ENCODE assay signal across 8 cellular contexts in genomic region chr1:94095112-94095637, GRCh38. TPM values are rescaled to one million over a fixed set of nuclear protein-coding genes. Genes with fewer than 3 reads are reported as not detected.
A peak's percentile ranks its signal among the peaks of the same experiment; 100 is the strongest.
DNase-seq lines count a peak whose midpoint lies in the region; ATAC-seq, FAIRE-seq and TF ChIP-seq lines count a peak whose summit lies in the region.

No MANE protein-coding gene starts in this region.

- no peaks in the 10 kb centered on the region for H3K9me3 ChIP-seq in H1 (ENCODE audit: insufficient read depth in 2 of 2, low read depth in 1 of 2, low read length in 1 of 2)

- ATAC-seq in HG03025 (IDR thresholded peaks at IDR 0.05; ENCODE audit: low FRiP score, unreplicated experiment) = no peak

- H3K27ac ChIP-seq in H1 (ENCODE audit: low read depth, low read length) = no peak overlapping the region

- H3K56ac ChIP-seq in H1 (replicated peaks; ENCODE audit: insufficient read length, low read depth, low read length) = no peak overlapping the region

- no peak for TF ChIP-seq CTCF in H1 (IDR thresholded peaks at IDR 0.05; ENCODE audit: control extremely low read depth in 1 of 3, insufficient read depth in 1 of 3, low read depth in 1 of 3, low read length in 3 of 3)

- H2BK20ac ChIP-seq in H1 (ENCODE audit: low read length) = 0 out of 2 replicates have a peak overlapping the region, but pooled peaks have one; percentile 83

- H3K27me3 ChIP-seq in H1 (replicated peaks in 1 of 4; ENCODE audit: control insufficient read depth in 3 of 4, extremely low read depth in 1 of 4, insufficient read depth in 3 of 4, low read length in 3 of 4) = no peaks in the 10 kb centered on the region; a peak in 1 of 7 replicates

- DNase-seq in LHCN-M2 (ENCODE audit: low read depth) (peak; percentile 73), H1 (ENCODE audit: low read depth in 1 of 2, low spot score in 2 of 2) (no peak), lung microvascular endothelial cell (ENCODE audit: low read depth in 2 of 2) (peak; percentile 77 to 96), superior temporal gyrus (ENCODE audit: extremely low spot score) (peak; percentile 48), NCI-H2196 treated with DMSO at 0.1 percent for 48 hours (lab: John Stamatoyannopoulos, UW; ENCODE audit: unreplicated experiment) (no peak), GF-D8 (lab: John Stamatoyannopoulos, UW) (no peak), SW480 (ENCODE audit: low spot score) (no peak)

- H2BK120ac ChIP-seq in H1 (replicated peaks; ENCODE audit: low read depth, low read length) = no peak overlapping the region

- peaks cover 0 to 8% (median 6%) of the 10 kb centered on the region in 4 experiments; a peak in 4 of 7 replicates for H3K4me1 ChIP-seq in H1 (replicated peaks in 1 of 4; ENCODE audit: control insufficient read depth in 3 of 4, insufficient read depth in 4 of 4, low read length in 3 of 4)

- TF ChIP-seq POLR2A in H1 (IDR thresholded peaks at IDR 0.05; ENCODE audit: control extremely low read depth in 1 of 2, low read depth in 2 of 2, low read length in 2 of 2) = no peak

- H3K4me3 ChIP-seq in H1 (ENCODE audit: extremely low read depth in 1 of 4, insufficient read depth in 2 of 4, low read depth in 3 of 4, low read length in 4 of 4) = no peak overlapping the region

- no peak overlapping the region for H3K23ac ChIP-seq in H1 (ENCODE audit: insufficient read length)

- no peaks in the 10 kb centered on the region for H3K79me1 ChIP-seq in H1 (ENCODE audit: low read depth, low read length)

- TF ChIP-seq EP300 in H1 (IDR thresholded peaks at IDR 0.05; ENCODE audit: borderline replicate concordance in 1 of 2, low read depth in 2 of 2, low read length in 2 of 2) = no peak

- H3K14ac ChIP-seq in H1 (ENCODE audit: insufficient read length) = no peak overlapping the region

- no peak for FAIRE-seq in H1 (lab: Jason Lieb, UNC)

- 91 to 100% methylated on average over 4 to 21 of the region's 21 CpGs for WGBS in H1 (ENCODE audit: extremely low coverage in 1 of 2, insufficient coverage in 1 of 2, insufficient read length in 1 of 2, insufficient replicate concordance in 2 of 2, low coverage in 1 of 2, low lambda C conversion rate in 2 of 2, missing lambda C conversion rate in 1 of 2), 2 experiments

- CTCF ChIA-PET in H1 (lab: Charles Lee; ENCODE audit: partially characterized antibody) = interaction anchor here (0.9 to 1.9 kb wide), 6 partner anchors 17 to 241 kb away, joined by 3 to 6 read pairs (median 4); no protein-coding TSS in a partner anchor

- H3K9ac ChIP-seq in H1 (replicated peaks in 1 of 4; ENCODE audit: extremely low read depth in 1 of 4, low read depth in 3 of 4, low read length in 3 of 4) = no peak overlapping the region

- no peaks in the 10 kb centered on the region for H3K79me2 ChIP-seq in H1 (ENCODE audit: control insufficient read depth in 1 of 2, insufficient read depth in 2 of 2, low read length in 2 of 2)

- no peak overlapping the region for H3K4ac ChIP-seq in H1 (replicated peaks; ENCODE audit: insufficient read length, low read depth, low read length)

- no peaks in the 10 kb centered on the region for H3K23me2 ChIP-seq in H1 (ENCODE audit: low read depth, low read length)

- H4K8ac ChIP-seq in H1 (ENCODE audit: extremely low read depth, insufficient read depth, low read length) = no peak overlapping the region

- H3K36me3 ChIP-seq in H1 (ENCODE audit: control insufficient read depth in 2 of 4, insufficient read depth in 4 of 4, low read length in 3 of 4) = no peaks in the 10 kb centered on the region

- H3K18ac ChIP-seq in H1 (ENCODE audit: extremely low read depth, low read length) = no peak overlapping the region

- no peak overlapping the region for H3K4me2 ChIP-seq in H1 (ENCODE audit: insufficient read depth in 1 of 2, low read depth in 2 of 2, low read length in 2 of 2)

- peak overlapping the region; percentile 89 for H4K91ac ChIP-seq in H1 (replicated peaks; ENCODE audit: insufficient read length, low read length)

- no peaks in the 10 kb centered on the region for H4K20me1 ChIP-seq in H1 (replicated peaks in 1 of 2; ENCODE audit: control insufficient read depth in 1 of 2, insufficient read depth in 2 of 2, low read length in 2 of 2)

- no peak overlapping the region; the same call in 1 of the 2 replicates for H2BK15ac ChIP-seq in H1 (ENCODE audit: low read length)

- no peak overlapping the region for H2AK5ac ChIP-seq in H1 (ENCODE audit: low read depth, low read length)

- peak overlapping the region; percentile 64 for H2BK12ac ChIP-seq in H1 (ENCODE audit: low read depth, low read length)

- no peak overlapping the region for H2AFZ ChIP-seq in H1 (ENCODE audit: low read length)

- H2BK5ac ChIP-seq in H1 (ENCODE audit: low read depth, low read length) = 0 out of 2 replicates have a peak overlapping the region, but pooled peaks have one; percentile 10

- POLR2A ChIA-PET in H1 (lab: Charles Lee; ENCODE audit: partially characterized antibody) = interaction anchor here (0.9 to 1.1 kb wide), 2 partner anchors 8 to 18 kb away, joined by 3 to 6 read pairs; no protein-coding TSS in a partner anchor

- H4K5ac ChIP-seq in H1 (ENCODE audit: insufficient read length, low read depth, low read length) = no peak overlapping the region

- TF ChIP-seq RAD21 in H1 (IDR thresholded peaks at IDR 0.05 in 1 of 2, conservative IDR thresholded peaks at IDR 0.05 in 1 of 2; ENCODE audit: low read depth in 2 of 2, low read length in 2 of 2) = no peak

TF ChIP-seq in H1, 55 proteins besides CTCF, POLR2A, EP300 and RAD21:
- TF ChIP-seq KDM5A (IDR thresholded peaks at IDR 0.05; ENCODE audit: low read length) (no peak), SP2 (IDR thresholded peaks at IDR 0.05; ENCODE audit: low read length) (no peak), TEAD4 (IDR thresholded peaks at IDR 0.05; ENCODE audit: low read depth, low read length) (no peak), USF2 (IDR thresholded peaks at IDR 0.05; ENCODE audit: low read length) (no peak), TAF1 (IDR thresholded peaks at IDR 0.05; ENCODE audit: low read depth, low read length) (no peak), EZH2 (IDR thresholded peaks at IDR 0.05; ENCODE audit: low read depth, low read length, severe bottlenecking) (no peak), NRF1 (IDR thresholded peaks at IDR 0.05; ENCODE audit: low read depth, low read length) (no peak), CBX5 (IDR thresholded peaks at IDR 0.05; ENCODE audit: low read depth, low read length) (no peak), RFX5 (IDR thresholded peaks at IDR 0.05; ENCODE audit: borderline replicate concordance, low read depth, low read length) (no peak), TCF12 (IDR thresholded peaks at IDR 0.05; ENCODE audit: low read depth, low read length) (no peak), JUND (IDR thresholded peaks at IDR 0.05; ENCODE audit: low read length) (no peak), KDM1A (IDR thresholded peaks at IDR 0.05; ENCODE audit: borderline replicate concordance, low read length) (no peak)

RNA-seq across cellular contexts. Expression of gene ABCA4, which starts 25.8 kb away (rescaled TPM):
- under 0.01 and 0.06 TPM in 2 replicates for total RNA-seq in LHCN-M2 (2014; rRNA removed)
- 0.06 TPM for polyA plus RNA-seq in LHCN-M2 (2012)
- total RNA-seq in H1 (2021; fragmentation: NEBNext Ultra II Directional; extraction: Animal tissue kit (Norgen Biotek cat#: 25700)) = not detected in 2 replicates
- polyA plus RNA-seq in H1 (2011; rRNA removed) = 0.06 TPM in 2 replicates
- polyA plus RNA-seq in H1 (2011; cell fraction: cytosol; rRNA removed) = 0.06 TPM
- polyA plus RNA-seq in H1 (2011; cell fraction: nucleus; rRNA removed) = 0.50 TPM
- polyA plus RNA-seq in H1 (2012, experiment 1 of 2) = 0.12 to 0.62 TPM (median 0.24 TPM) in 4 replicates
- not detected for polyA plus RNA-seq in H1 (2012, experiment 2 of 2)
- polyA plus RNA-seq in H1 (2013, experiment 1 of 2) = 0.06 TPM
- 0.07 TPM for polyA plus RNA-seq in H1 (2013, experiment 2 of 2)
- polyA minus RNA-seq in H1 (2011; rRNA and poly(A)+ RNA removed) = 0.02 and 0.03 TPM in 2 replicates
- polyA minus RNA-seq in H1 (2011; cell fraction: cytosol; rRNA and poly(A)+ RNA removed) = not detected
- polyA minus RNA-seq in H1 (2011; cell fraction: nucleus; rRNA and poly(A)+ RNA removed) = not detected
- total RNA-seq in lung microvascular endothelial cell = 60.8 and 487 TPM in 2 replicates

Comparison
In these comparisons a context has a peak if more than half of its experiments do, and no peak if none do; other contexts are left out.
1. DNase-seq: peak in LHCN-M2 (single experiment), lung microvascular endothelial cell (2 of 2) and superior temporal gyrus (single experiment); none in H1 (0 of 2), NCI-H2196 treated with DMSO at 0.1 percent for 48 hours (single experiment), GF-D8 (single experiment) and SW480 (single experiment).
2. RNA of gene ABCA4, which starts 25.8 kb away (total RNA-seq): 60.8 to 487 TPM in lung microvascular endothelial cell; under 0.01 to 0.06 TPM in LHCN-M2 and not detected in H1; every median in the first group is over 10 times any median in the second.